10 cellular contexts compared by ENCODE assay signal in genomic region chr7:143002106-143002505, GRCh38. TPM values are rescaled to one million over a fixed set of nuclear protein-coding genes. Genes with fewer than 3 reads are reported as not detected.
DNase-seq lines count a peak whose midpoint lies in the region; ATAC-seq and TF ChIP-seq lines count a peak whose summit lies in the region.
"Had no signal": no experiment of that assay in that cellular context is flagged by ENCODE, and none has a peak within 500 bp of the region (broad histone marks: within the 10 kb centered on the region; RNA-seq: fewer than 3 reads in every experiment).

No MANE protein-coding gene starts in this region.

- no peak overlapping the region for H3K27ac ChIP-seq in smooth muscle cell (ENCODE audit: low read depth)
- H3K27ac ChIP-seq: Peyer's patch had no signal

- no peak for TF ChIP-seq CTCF in activated CD8-positive, alpha-beta T cell treated with anti-CD3 and anti-CD28 coated beads for 36 hours (IDR thresholded peaks at IDR 0.05)
- TF ChIP-seq CTCF in choroid plexus epithelial cell (conservative IDR thresholded peaks at IDR 0.05; ENCODE audit: low read depth, low read length): peak; percentile 57
- peak; percentile 47 for TF ChIP-seq CTCF in smooth muscle cell (IDR thresholded peaks at IDR 0.05; ENCODE audit: borderline replicate concordance, insufficient read depth, poor library complexity, severe bottlenecking)

- no peaks in the 10 kb centered on the region for H3K36me3 ChIP-seq in smooth muscle cell (ENCODE audit: low read depth)
- H3K36me3 ChIP-seq: Peyer's patch had no signal

- CTCF ChIA-PET in activated CD8-positive, alpha-beta T cell treated with anti-CD3 and anti-CD28 coated beads for 36 hours (lab: Charles Lee): interaction anchor here (0.6 to 15.9 kb wide), 35 partner anchors 9 to 698 kb away, joined by 3 to 380 read pairs (median 5); partner anchors contain the start of genes EPHB6 and TAS2R40
- CTCF ChIA-PET in activated CD8-positive, alpha-beta T cell treated with anti-CD3 and anti-CD28 coated beads, Interleukin-2, amount 10 ng/mL, durations not matched to agents 7 days and 5 days (lab: Charles Lee): interaction anchor here (0.6 to 10.3 kb wide), 40 partner anchors 9 to 698 kb away, joined by 3 to 333 read pairs (median 4); partner anchors contain the start of genes EPHB6 and TAS2R40

- H3K27me3 ChIP-seq in smooth muscle cell (ENCODE audit: low read depth): peaks cover 12% of the 10 kb centered on the region
- H3K27me3 ChIP-seq: Peyer's patch had no signal

- H3K9me3 ChIP-seq in smooth muscle cell (replicated peaks; ENCODE audit: low read depth): no peaks in the 10 kb centered on the region
- H3K9me3 ChIP-seq: Peyer's patch had no signal

- H3K9me3 Mint-ChIP-seq in activated CD8-positive, alpha-beta T cell treated with anti-CD3 and anti-CD28 coated beads for 36 hours: no peaks in the 10 kb centered on the region
- no peaks in the 10 kb centered on the region for H3K9me3 Mint-ChIP-seq in activated CD8-positive, alpha-beta T cell treated with anti-CD3 and anti-CD28 coated beads, Interleukin-2, amount 10 ng/mL, durations not matched to agents 7 days and 5 days (ENCODE audit: insufficient read depth)

- intact Hi-C loops in activated CD8-positive, alpha-beta T cell treated with anti-CD3 and anti-CD28 coated beads for 36 hours (cut with micrococcal nuclease): loop anchor here (2.0 kb wide), 1 partner anchor 121 kb away; no protein-coding TSS in a partner anchor

- no peaks in the 10 kb centered on the region for H3F3A ChIP-seq in smooth muscle cell (ENCODE audit: low read depth)

- H2AFZ ChIP-seq in smooth muscle cell (ENCODE audit: low read depth): no peak overlapping the region

- H4K20me1 ChIP-seq in smooth muscle cell (ENCODE audit: low read depth): no peaks in the 10 kb centered on the region

- no peaks in the 10 kb centered on the region for H3K79me2 ChIP-seq in smooth muscle cell (ENCODE audit: low read depth)

- 48% methylated on average over 3 of the region's 3 CpGs for WGBS in smooth muscle cell (ENCODE audit: low lambda C conversion rate)

- no peak overlapping the region for H3K4me3 ChIP-seq in choroid plexus epithelial cell (ENCODE audit: low read depth, low read length)
- no peak overlapping the region for H3K4me3 ChIP-seq in smooth muscle cell
- H3K4me3 ChIP-seq: Peyer's patch had no signal

- H3K4me2 ChIP-seq in smooth muscle cell: no peak overlapping the region

- H3K4me1 Mint-ChIP-seq in activated CD8-positive, alpha-beta T cell treated with anti-CD3 and anti-CD28 coated beads for 36 hours (ENCODE audit: low read depth): peaks cover 5% of the 10 kb centered on the region
- peaks cover 5% of the 10 kb centered on the region for H3K4me1 Mint-ChIP-seq in activated CD8-positive, alpha-beta T cell treated with anti-CD3 and anti-CD28 coated beads, Interleukin-2, amount 10 ng/mL, durations not matched to agents 7 days and 5 days (ENCODE audit: low read depth)

- H3K36me3 Mint-ChIP-seq in activated CD8-positive, alpha-beta T cell treated with anti-CD3 and anti-CD28 coated beads for 36 hours (ENCODE audit: low read depth): no peaks in the 10 kb centered on the region
- no peaks in the 10 kb centered on the region for H3K36me3 Mint-ChIP-seq in activated CD8-positive, alpha-beta T cell treated with anti-CD3 and anti-CD28 coated beads, Interleukin-2, amount 10 ng/mL, durations not matched to agents 7 days and 5 days (ENCODE audit: low read depth)

- H3K4me1 ChIP-seq in smooth muscle cell (ENCODE audit: low read depth): no peaks in the 10 kb centered on the region
- H3K4me1 ChIP-seq: Peyer's patch had no signal

- H3K27ac Mint-ChIP-seq in activated CD8-positive, alpha-beta T cell treated with anti-CD3 and anti-CD28 coated beads for 36 hours: no peak overlapping the region
- H3K27ac Mint-ChIP-seq in activated CD8-positive, alpha-beta T cell treated with anti-CD3 and anti-CD28 coated beads, Interleukin-2, amount 10 ng/mL, durations not matched to agents 7 days and 5 days: no peak overlapping the region

- no peaks in the 10 kb centered on the region for H3K27me3 Mint-ChIP-seq in activated CD8-positive, alpha-beta T cell treated with anti-CD3 and anti-CD28 coated beads for 36 hours
- peaks cover 13% of the 10 kb centered on the region for H3K27me3 Mint-ChIP-seq in activated CD8-positive, alpha-beta T cell treated with anti-CD3 and anti-CD28 coated beads, Interleukin-2, amount 10 ng/mL, durations not matched to agents 7 days and 5 days (ENCODE audit: low read depth)

- no peak overlapping the region for H3K4me3 Mint-ChIP-seq in activated CD8-positive, alpha-beta T cell treated with anti-CD3 and anti-CD28 coated beads for 36 hours
- H3K4me3 Mint-ChIP-seq in activated CD8-positive, alpha-beta T cell treated with anti-CD3 and anti-CD28 coated beads, Interleukin-2, amount 10 ng/mL, durations not matched to agents 7 days and 5 days: no peak overlapping the region

- peak; percentile 19 for DNase-seq in activated CD8-positive, alpha-beta T cell treated with anti-CD3 and anti-CD28 coated beads for 36 hours
- no peak for DNase-seq in activated CD8-positive, alpha-beta T cell treated with anti-CD3 and anti-CD28 coated beads, Interleukin-2, amount 10 ng/mL, durations not matched to agents 7 days and 5 days
- peak; percentile 16 for DNase-seq in NCI-H1105 treated with DMSO at 0.1 percent for 48 hours (lab: John Stamatoyannopoulos, UW)
- peak; percentile 61 for DNase-seq in choroid plexus epithelial cell (ENCODE audit: low read depth)
- no peak for DNase-seq in smooth muscle cell (lab: John Stamatoyannopoulos, UW; ENCODE audit: unreplicated experiment)
- no peak for DNase-seq in middle frontal gyrus (ENCODE audit: extremely low spot score, low spot score)
- no peak for DNase-seq in GM03348 (ENCODE audit: low spot score)
- DNase-seq: C1 segment of cervical spinal cord had no signal

- ATAC-seq in activated CD8-positive, alpha-beta T cell treated with anti-CD3 and anti-CD28 coated beads for 36 hours: no peak
- no peak for ATAC-seq in activated CD8-positive, alpha-beta T cell treated with anti-CD3 and anti-CD28 coated beads, Interleukin-2, amount 10 ng/mL, durations not matched to agents 7 days and 5 days
- ATAC-seq in HG02759 (IDR thresholded peaks at IDR 0.05; ENCODE audit: unreplicated experiment): no peak

- no peak overlapping the region for H3K9ac ChIP-seq in smooth muscle cell (ENCODE audit: low read depth)

- POLR2A ChIA-PET in activated CD8-positive, alpha-beta T cell treated with anti-CD3 and anti-CD28 coated beads for 36 hours (lab: Charles Lee): no interaction called here
- POLR2A ChIA-PET in activated CD8-positive, alpha-beta T cell treated with anti-CD3 and anti-CD28 coated beads, Interleukin-2, amount 10 ng/mL, durations not matched to agents 7 days and 5 days (lab: Charles Lee): no interaction called here

RNA-seq across cellular contexts. Expression of gene OR9A2, which starts 24.8 kb away (rescaled TPM):
- total RNA-seq in activated CD8-positive, alpha-beta T cell treated with anti-CD3 and anti-CD28 coated beads for 36 hours: not detected
- total RNA-seq in activated CD8-positive, alpha-beta T cell treated with anti-CD3 and anti-CD28 coated beads, Interleukin-2, amount 10 ng/mL, durations not matched to agents 7 days and 5 days: not detected
- 0.45 and 0.72 TPM in 2 replicates for total RNA-seq in smooth muscle cell
- not detected in 2 replicates for polyA plus RNA-seq in smooth muscle cell
- total RNA-seq: Peyer's patch had no signal

RNA-seq across cellular contexts. Expression of gene KEL, which starts 39.9 kb away (rescaled TPM):
- total RNA-seq in activated CD8-positive, alpha-beta T cell treated with anti-CD3 and anti-CD28 coated beads for 36 hours: under 1 TPM; 0.45 to 0.49 TPM
- 1 to 10 TPM; 1.0 to 1.1 TPM for total RNA-seq in activated CD8-positive, alpha-beta T cell treated with anti-CD3 and anti-CD28 coated beads, Interleukin-2, amount 10 ng/mL, durations not matched to agents 7 days and 5 days
- 0.09 and 0.94 TPM in 2 replicates for total RNA-seq in smooth muscle cell
- 0.56 TPM in 1 of 2 replicates, not detected in the other for polyA plus RNA-seq in smooth muscle cell
- total RNA-seq: Peyer's patch had no signal

RNA-seq across cellular contexts. Expression of gene OR6V1, which starts 50.0 kb away (rescaled TPM):
- not detected for total RNA-seq in activated CD8-positive, alpha-beta T cell treated with anti-CD3 and anti-CD28 coated beads for 36 hours
- total RNA-seq in activated CD8-positive, alpha-beta T cell treated with anti-CD3 and anti-CD28 coated beads, Interleukin-2, amount 10 ng/mL, durations not matched to agents 7 days and 5 days: not detected
- not detected in 2 replicates for total RNA-seq in smooth muscle cell
- polyA plus RNA-seq in smooth muscle cell: 0.40 TPM in 1 of 2 replicates, not detected in the other
- total RNA-seq: Peyer's patch had no signal

Comparison
In these comparisons a context has a peak if more than half of its experiments do, and no peak if none do; other contexts are left out.
1. DNase-seq: peak in activated CD8-positive, alpha-beta T cell treated with anti-CD3 and anti-CD28 coated beads for 36 hours (single experiment), NCI-H1105 treated with DMSO at 0.1 percent for 48 hours (single experiment) and choroid plexus epithelial cell (single experiment); none in activated CD8-positive, alpha-beta T cell treated with anti-CD3 and anti-CD28 coated beads, Interleukin-2, amount 10 ng/mL, durations not matched to agents 7 days and 5 days (single experiment), smooth muscle cell (single experiment), middle frontal gyrus (single experiment) and GM03348 (single experiment).